In genomic region chr19:44598880-44599279, GRCh38 we compare ENCODE assay signal across 16 cellular contexts. TPM values are rescaled to one million over a fixed set of nuclear protein-coding genes. Genes with fewer than 3 reads are reported as not detected.
DNase-seq lines count a peak whose midpoint lies in the region; ATAC-seq and TF ChIP-seq lines count a peak whose summit lies in the region.
"Had no signal": no experiment of that assay in that cellular context is flagged by ENCODE, and none has a peak within 500 bp of the region (broad histone marks: within the 10 kb centered on the region; RNA-seq: fewer than 3 reads in every experiment).

No MANE protein-coding gene starts in this region.

- intact Hi-C loops in stomach (cut with DNase I; ENCODE audit: low total_unique reads): no loop called here

- H3K36me3 ChIP-seq in hepatocyte (replicated peaks; ENCODE audit: insufficient read depth, low read depth) (no peaks in the 10 kb centered on the region), stomach (no peaks in the 10 kb centered on the region), BE2C (no peaks in the 10 kb centered on the region)

- no peak overlapping the region for H2AFZ ChIP-seq in hepatocyte
- H2AFZ ChIP-seq: GM23248 had no signal

- H3K27me3 ChIP-seq in hepatocyte: no peaks in the 10 kb centered on the region
- H3K27me3 ChIP-seq in stomach: peaks cover 0 to 11% (median 0%) of the 10 kb centered on the region in 3 donors
- H3K27me3 ChIP-seq in BE2C: no peaks in the 10 kb centered on the region; the same call in 1 of the 2 replicates

- H3K4me1 ChIP-seq in hepatocyte (ENCODE audit: insufficient read depth): peaks cover 20% of the 10 kb centered on the region
- peaks cover 16 to 31% (median 23%) of the 10 kb centered on the region in 4 donors for H3K4me1 ChIP-seq in stomach
- no peaks in the 10 kb centered on the region for H3K4me1 ChIP-seq in BE2C

- DNase-seq in M059J (ENCODE audit: low read depth): peak; percentile 42
- DNase-seq in OCI-M1 (lab: John Stamatoyannopoulos, UW): peak; percentile 30
- peak; percentile 59 for DNase-seq in hepatocyte (ENCODE audit: low spot score)
- peak; percentile 90 for DNase-seq in stomach
- DNase-seq in DMS53 treated with DMSO at 0.1 percent for 48 hours (lab: John Stamatoyannopoulos, UW; ENCODE audit: unreplicated experiment): no peak
- no peak for DNase-seq in BE2C
- DNase-seq: CD8-positive, alpha-beta T cell; GM23248; Karpas-422; NCI-H1417; NCI-H2081 treated with DMSO at 0.1 percent for 48 hours; NCI-H226; NCI-H526; SHP77 had no signal

- H3K79me2 ChIP-seq in hepatocyte: no peaks in the 10 kb centered on the region

- no peak overlapping the region for H3K4me3 ChIP-seq in hepatocyte
- H3K4me3 ChIP-seq in stomach: no peak overlapping the region
- H3K4me3 ChIP-seq in BE2C (ENCODE audit: low read depth, low read length): no peak overlapping the region
- H3K4me3 ChIP-seq: GM23248 had no signal

- no peak for ATAC-seq in HG02623 (IDR thresholded peaks at IDR 0.05; ENCODE audit: unreplicated experiment)
- ATAC-seq: CD8-positive, alpha-beta T cell; Panc1 had no signal

- H3K9me2 ChIP-seq in hepatocyte (replicated peaks; ENCODE audit: insufficient read depth): no peaks in the 10 kb centered on the region

- no peak overlapping the region for H3K4me2 ChIP-seq in hepatocyte

- no peak for TF ChIP-seq EP300 in stomach (IDR thresholded peaks at IDR 0.05)

- TF ChIP-seq CTCF in hepatocyte (IDR thresholded peaks at IDR 0.05; ENCODE audit: poor library complexity): no peak
- peak in 2 of 7 experiments; percentile 19 to 34 for TF ChIP-seq CTCF in stomach (IDR thresholded peaks at IDR 0.05)
- no peak for TF ChIP-seq CTCF in BE2C (IDR thresholded peaks at IDR 0.05; ENCODE audit: low read depth, low read length)

- no peaks in the 10 kb centered on the region for H4K20me1 ChIP-seq in hepatocyte (ENCODE audit: insufficient read depth, poor library complexity, severe bottlenecking)

- H3K9me3 ChIP-seq in hepatocyte (ENCODE audit: low read depth) (no peaks in the 10 kb centered on the region), stomach (peaks cover 0 to 11% (median 2%) of the 10 kb centered on the region in 4 donors), BE2C (no peaks in the 10 kb centered on the region)

- WGBS in hepatocyte (ENCODE audit: low lambda C conversion rate, missing lambda C conversion rate): 69% methylated on average over 3 of the region's 3 CpGs
- WGBS in stomach, 5 donors: 28 to 64% (median 47%) methylated on average over 3 of the region's 3 CpGs

- TF ChIP-seq POLR2A in stomach (IDR thresholded peaks at IDR 0.05): no peak

- peak overlapping the region; percentile 93 for H3K27ac ChIP-seq in hepatocyte
- peak overlapping the region in 3 of 5 donors; percentile 19 to 33 (median 26) for H3K27ac ChIP-seq in stomach
- H3K27ac ChIP-seq: GM23248 had no signal

RNA-seq across cellular contexts. Expression of gene IGSF23, which starts 14.5 kb away (rescaled TPM):
- 0.22 and 0.81 TPM in 2 replicates for total RNA-seq in M059J (2014; rRNA removed; shearing (Covaris generic))
- 2.1 TPM in 2 replicates for total RNA-seq in hepatocyte
- polyA plus RNA-seq in hepatocyte: 0.21 and 3.8 TPM in 2 replicates
- under 1 TPM in 1 of 5 donors, not detected in 4; 0.73 TPM for total RNA-seq in stomach
- not detected for polyA plus RNA-seq in stomach
- not detected for polyA plus RNA-seq in BE2C (2012; ENCODE audit: insufficient read depth, insufficient read length, low read depth)
- total RNA-seq: CD8-positive, alpha-beta T cell; GM23248 had no signal

RNA-seq across cellular contexts. Expression of gene PVR, which starts 44.8 kb away (rescaled TPM):
- 95.2 and 146 TPM in 2 replicates for total RNA-seq in M059J (2014; rRNA removed; shearing (Covaris generic))
- total RNA-seq in hepatocyte (123 and 124 TPM in 2 replicates), stomach (10 to 100 TPM; 33.2 to 80.8 (median 39.1) TPM)
- polyA plus RNA-seq in hepatocyte (76.4 and 85.6 TPM in 2 replicates), stomach (10 to 100 TPM in 1 of 3 donors, 1 to 10 TPM in 2; 4.9 to 15.8 (median 10.0) TPM)
- 41.5 TPM for polyA plus RNA-seq in BE2C (2012; ENCODE audit: insufficient read depth, insufficient read length, low read depth)

Comparison
In these comparisons a context has a peak if more than half of its experiments do, and no peak if none do; other contexts are left out.
1. DNase-seq: peak in M059J (single experiment), OCI-M1 (single experiment), hepatocyte (single experiment) and stomach (single experiment); none in DMS53 treated with DMSO at 0.1 percent for 48 hours (single experiment) and BE2C (single experiment).